ENCODE assay signal across 9 cellular contexts in the genomic region with DNA sequence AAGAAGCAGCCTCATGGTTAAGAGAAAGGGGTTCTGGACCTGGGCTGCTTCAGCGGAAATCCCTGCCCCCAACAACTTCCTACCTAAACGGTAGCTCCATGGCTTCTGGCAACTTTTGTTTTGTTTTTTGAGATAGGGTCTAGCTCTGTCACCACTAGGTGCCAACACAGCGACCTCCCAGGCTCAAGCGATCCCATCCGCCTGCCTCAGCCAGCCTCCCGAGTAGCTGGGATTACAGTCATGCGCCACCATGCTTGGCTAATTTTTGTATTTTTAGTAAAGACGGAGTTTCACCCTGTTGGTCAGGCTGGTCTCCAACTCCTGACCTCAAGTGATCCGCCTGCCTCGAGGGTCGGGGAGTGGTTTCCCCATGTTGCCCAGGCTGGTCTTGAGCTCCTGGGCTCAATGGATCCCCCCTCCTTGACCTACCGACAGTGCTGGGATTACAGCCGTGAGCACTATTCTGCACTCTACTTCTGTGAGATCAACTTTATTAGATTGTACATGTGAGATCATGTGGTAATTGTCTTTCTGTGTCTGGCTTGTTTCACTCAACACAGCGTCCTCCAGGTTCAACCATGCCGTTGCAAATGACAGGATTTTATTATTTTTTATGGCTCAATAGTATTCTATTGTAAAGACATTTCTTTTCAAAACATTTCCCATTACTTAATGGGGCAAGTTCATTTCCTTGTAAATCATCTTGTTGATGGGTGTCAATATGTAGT. TPM values are rescaled to one million over a fixed set of nuclear protein-coding genes. Genes with fewer than 3 reads are reported as not detected.
A peak's percentile ranks its signal among the peaks of the same experiment; 100 is the strongest.
DNase-seq lines count a peak whose midpoint lies in the region; ATAC-seq and TF ChIP-seq lines count a peak whose summit lies in the region.
"Had no signal": no experiment of that assay in that cellular context is flagged by ENCODE, and none has a peak within 500 bp of the region (broad histone marks: within the 10 kb centered on the region; RNA-seq: fewer than 3 reads in every experiment).

No MANE protein-coding gene starts in this region.

- intact Hi-C loops in adrenal gland (cut with DNase I), result loop anchor here in 1 of 2 donors (10.0 kb wide), 1 partner anchor 55 kb away; the partner anchor contains the start of gene POU4F1

- TF ChIP-seq CTCF in GM12865 (IDR thresholded peaks at IDR 0.05; ENCODE audit: insufficient read depth, low read depth, low read length, missing control alignments) (no peak), adrenal gland (IDR thresholded peaks at IDR 0.05) (no peak), suprapubic skin (IDR thresholded peaks at IDR 0.05) (no peak)

- WGBS in adrenal gland, 4 donors, result 28 to 37% (median 31%) methylated on average over 12 to 15 of the region's 15 CpGs
- 54% methylated on average over 15 of the region's 15 CpGs for WGBS in suprapubic skin

- H3K36me3 ChIP-seq in adrenal gland (replicated peaks in 1 of 2) (no peaks in the 10 kb centered on the region), suprapubic skin (no peaks in the 10 kb centered on the region)

- H3K27me3 ChIP-seq in adrenal gland (no peaks in the 10 kb centered on the region), suprapubic skin (no peaks in the 10 kb centered on the region)

- peak; percentile 30 for ATAC-seq in HG03432 (IDR thresholded peaks at IDR 0.05; ENCODE audit: unreplicated experiment)
- ATAC-seq: mucosa of descending colon had no signal

- H3K9me3 ChIP-seq in adrenal gland (replicated peaks in 1 of 3) (no peaks in the 10 kb centered on the region), suprapubic skin (no peaks in the 10 kb centered on the region)
- H3K9me3 ChIP-seq: mucosa of descending colon had no signal

- H3K27ac ChIP-seq in adrenal gland (peak overlapping the region in 1 of 5 donors; percentile 3), suprapubic skin (no peak overlapping the region)

- peak overlapping the region; percentile 83 for H3K4me3 ChIP-seq in GM12865 (ENCODE audit: low read depth, low read length)
- H3K4me3 ChIP-seq in adrenal gland, result peak overlapping the region in 2 of 4 donors; percentile 35 to 86
- H3K4me3 ChIP-seq in suprapubic skin, result peak overlapping the region; percentile 65

- TF ChIP-seq POLR2A in adrenal gland (IDR thresholded peaks at IDR 0.05) (no peak), suprapubic skin (IDR thresholded peaks at IDR 0.05) (no peak)

- peak; percentile 48 for DNase-seq in GM12865 (ENCODE audit: low read depth)
- peak in 6 of 7 donors; percentile 11 to 24 (median 19) for DNase-seq in adrenal gland
- DNase-seq in kidney tubule cell (ENCODE audit: low spot score), result peak; percentile 33
- DNase-seq in suprapubic skin (ENCODE audit: low spot score in 2 of 2), result no peak
- DNase-seq in KG1 (lab: John Stamatoyannopoulos, UW), result no peak
- DNase-seq in EL, result no peak
- DNase-seq in NCI-H446 (lab: John Stamatoyannopoulos, UW), result no peak

- TF ChIP-seq EP300 in suprapubic skin (IDR thresholded peaks at IDR 0.05), result no peak

- peaks cover 5 to 11% of the 10 kb centered on the region in 2 donors for H3K4me1 ChIP-seq in adrenal gland (replicated peaks in 1 of 2)
- H3K4me1 ChIP-seq in suprapubic skin, result peaks cover 31% of the 10 kb centered on the region

RNA-seq across cellular contexts. Expression of gene OBI1, which starts 1.3 kb away (rescaled TPM):
- total RNA-seq in adrenal gland (10 to 100 TPM in 3 of 8 donors, 1 to 10 TPM in 5; 4.8 to 11.1 (median 7.5) TPM), suprapubic skin (10 to 100 TPM in 1 of 4 donors, 1 to 10 TPM in 3; 5.3 to 10.6 (median 6.7) TPM)
- polyA plus RNA-seq in adrenal gland, result 10 to 100 TPM in 1 of 3 donors, 1 to 10 TPM in 2; 1.5 to 11.5 (median 1.7) TPM

RNA-seq across cellular contexts. Expression of gene POU4F1, which starts 56.9 kb away (rescaled TPM):
- total RNA-seq in adrenal gland, result not detected
- polyA plus RNA-seq in adrenal gland, result under 1 TPM in 1 of 3 donors, not detected in 2; 0.03 TPM
- total RNA-seq in suprapubic skin, result under 1 TPM in 2 of 4 donors, not detected in 2; 0.13 to 0.16 TPM
- total RNA-seq: mucosa of descending colon had no signal

Comparison
In these comparisons a context has a peak if more than half of its experiments do, and no peak if none do; other contexts are left out.
1. DNase-seq: peak in GM12865 (single experiment), adrenal gland (6 of 7) and kidney tubule cell (single experiment); none in suprapubic skin (0 of 2), KG1 (single experiment), EL (single experiment) and NCI-H446 (0 of 2).